23 cellular contexts compared by ENCODE assay signal in genomic region chr7:45943986-45944385, GRCh38. TPM values are rescaled to one million over a fixed set of nuclear protein-coding genes. Genes with fewer than 3 reads are reported as not detected.
DNase-seq lines count a peak whose midpoint lies in the region; ATAC-seq, FAIRE-seq and TF ChIP-seq lines count a peak whose summit lies in the region.
"Had no signal": no experiment of that assay in that cellular context is flagged by ENCODE, and none has a peak within 500 bp of the region (broad histone marks: within the 10 kb centered on the region; RNA-seq: fewer than 3 reads in every experiment).

No MANE protein-coding gene starts in this region.

- FAIRE-seq in urothelium cell line (lab: Jason Lieb, UNC): peak; percentile 71
- FAIRE-seq: A549, GM12891 had no signal

- intact Hi-C loops in activated CD4-positive, alpha-beta T cell treated with anti-CD3 and anti-CD28 coated beads, Interleukin-2, amount 10 ng/mL, durations not matched to agents 24 days and 14 days (cut with micrococcal nuclease): no loop called here
- intact Hi-C loops in Right ventricle myocardium superior (cut with DNase I): no loop called here

- no peak overlapping the region for H3K4me3 Mint-ChIP-seq in activated CD4-positive, alpha-beta T cell treated with anti-CD3 and anti-CD28 coated beads, Interleukin-2, amount 10 ng/mL, durations not matched to agents 24 days and 14 days
- H3K4me3 Mint-ChIP-seq: CD8-positive, alpha-beta T cell; IgD-negative memory B cell had no signal

- H3K36me3 Mint-ChIP-seq in activated CD4-positive, alpha-beta T cell treated with anti-CD3 and anti-CD28 coated beads, Interleukin-2, amount 10 ng/mL, durations not matched to agents 24 days and 14 days (ENCODE audit: low read depth): no peaks in the 10 kb centered on the region
- H3K36me3 Mint-ChIP-seq: IgD-negative memory B cell had no signal

- H3K27me3 Mint-ChIP-seq in activated CD4-positive, alpha-beta T cell treated with anti-CD3 and anti-CD28 coated beads, Interleukin-2, amount 10 ng/mL, durations not matched to agents 24 days and 14 days: peaks cover 6% of the 10 kb centered on the region

- peaks cover 9% of the 10 kb centered on the region for H3K4me1 Mint-ChIP-seq in activated CD4-positive, alpha-beta T cell treated with anti-CD3 and anti-CD28 coated beads, Interleukin-2, amount 10 ng/mL, durations not matched to agents 24 days and 14 days

- DNase-seq in H4 (ENCODE audit: low spot score) (peak; percentile 60), OCI-M1 (lab: John Stamatoyannopoulos, UW) (peak; percentile 7), fibroblast of villous mesenchyme (ENCODE audit: low read depth) (peak; percentile 44), urothelium cell line (ENCODE audit: low spot score) (no peak), Right ventricle myocardium superior (no peak), cortex of kidney (lab: John Stamatoyannopoulos, UW) (no peak)
- no peak for DNase-seq in activated CD4-positive, alpha-beta T cell treated with anti-CD3 and anti-CD28 coated beads, Interleukin-2, amount 10 ng/mL, durations not matched to agents 24 days and 14 days
- DNase-seq: Calu3; CD8-positive, alpha-beta T cell; H7; Kasumi-1; NCI-H1105 treated with DMSO at 0.1 percent for 48 hours; NCI-H1694 treated with DMSO at 0.1 percent for 48 hours; NCI-H82; PC-3; RPMI8226; SIG-M5 had no signal

- no peak for TF ChIP-seq CTCF in fibroblast of villous mesenchyme (IDR thresholded peaks at IDR 0.05; ENCODE audit: insufficient read depth, low read depth, low read length)

- H3K4me3 ChIP-seq in fibroblast of villous mesenchyme (ENCODE audit: low read depth, low read length): no peak overlapping the region
- H3K4me3 ChIP-seq: A549; BLaER1 treated with 17β-estradiol and CSF1 and Interleukin-3, amounts not matched to agents 10 nM and 100 nM had no signal

- peaks cover 4% of the 10 kb centered on the region for H3K9me3 Mint-ChIP-seq in activated CD4-positive, alpha-beta T cell treated with anti-CD3 and anti-CD28 coated beads, Interleukin-2, amount 10 ng/mL, durations not matched to agents 24 days and 14 days
- H3K9me3 Mint-ChIP-seq: CD8-positive, alpha-beta T cell; IgD-negative memory B cell had no signal

- ATAC-seq in Right ventricle myocardium superior (ENCODE audit: poor library complexity): no peak
- ATAC-seq: A549; CD8-positive, alpha-beta T cell; PC-3; SK-N-SH treated with all-trans-retinoic acid at 6 μM for 48 hours had no signal

- no peak overlapping the region for H3K27ac Mint-ChIP-seq in activated CD4-positive, alpha-beta T cell treated with anti-CD3 and anti-CD28 coated beads, Interleukin-2, amount 10 ng/mL, durations not matched to agents 24 days and 14 days
- H3K27ac Mint-ChIP-seq: CD8-positive, alpha-beta T cell; IgD-negative memory B cell had no signal

RNA-seq across cellular contexts. Expression of gene IGFBP3, which starts 22.9 kb away (rescaled TPM):
- total RNA-seq in H4 (2014; rRNA removed; shearing (Covaris generic)): 1,960 and 2,130 TPM in 2 replicates
- total RNA-seq in fibroblast of villous mesenchyme (88.5 and 175 TPM in 2 replicates), Right ventricle myocardium superior (52.3 TPM)
- 0.72 and 1.5 TPM in 2 replicates for total RNA-seq in activated CD4-positive, alpha-beta T cell treated with anti-CD3 and anti-CD28 coated beads, Interleukin-2, amount 10 ng/mL, durations not matched to agents 24 days and 14 days
- total RNA-seq: HT-29 had no signal

RNA-seq across cellular contexts. Expression of gene IGFBP1, which starts 55.7 kb away (rescaled TPM):
- total RNA-seq in H4 (2014; rRNA removed; shearing (Covaris generic)): not detected in 2 replicates
- total RNA-seq in fibroblast of villous mesenchyme (under 0.01 TPM in 1 of 2 replicates, not detected in the other), Right ventricle myocardium superior (not detected)
- not detected in 2 replicates for total RNA-seq in activated CD4-positive, alpha-beta T cell treated with anti-CD3 and anti-CD28 coated beads, Interleukin-2, amount 10 ng/mL, durations not matched to agents 24 days and 14 days
- total RNA-seq: CD8-positive, alpha-beta T cell; H7; HT-29 had no signal

Comparison
In these comparisons a context has a peak if more than half of its experiments do, and no peak if none do; other contexts are left out.
1. DNase-seq: peak in H4 (single experiment), OCI-M1 (single experiment) and fibroblast of villous mesenchyme (single experiment); none in urothelium cell line (single experiment), activated CD4-positive, alpha-beta T cell treated with anti-CD3 and anti-CD28 coated beads, Interleukin-2, amount 10 ng/mL, durations not matched to agents 24 days and 14 days (single experiment), Right ventricle myocardium superior (single experiment) and cortex of kidney (single experiment).
2. RNA of gene IGFBP3, which starts 22.9 kb away (total RNA-seq): 1,960 to 2,130 TPM in H4, 88.5 to 175 TPM in fibroblast of villous mesenchyme and 52.3 TPM in Right ventricle myocardium superior (single experiment); 0.72 to 1.5 TPM in activated CD4-positive, alpha-beta T cell treated with anti-CD3 and anti-CD28 coated beads, Interleukin-2, amount 10 ng/mL, durations not matched to agents 24 days and 14 days; every median in the first group is over 10 times any median in the second.